In the genomic region with DNA sequence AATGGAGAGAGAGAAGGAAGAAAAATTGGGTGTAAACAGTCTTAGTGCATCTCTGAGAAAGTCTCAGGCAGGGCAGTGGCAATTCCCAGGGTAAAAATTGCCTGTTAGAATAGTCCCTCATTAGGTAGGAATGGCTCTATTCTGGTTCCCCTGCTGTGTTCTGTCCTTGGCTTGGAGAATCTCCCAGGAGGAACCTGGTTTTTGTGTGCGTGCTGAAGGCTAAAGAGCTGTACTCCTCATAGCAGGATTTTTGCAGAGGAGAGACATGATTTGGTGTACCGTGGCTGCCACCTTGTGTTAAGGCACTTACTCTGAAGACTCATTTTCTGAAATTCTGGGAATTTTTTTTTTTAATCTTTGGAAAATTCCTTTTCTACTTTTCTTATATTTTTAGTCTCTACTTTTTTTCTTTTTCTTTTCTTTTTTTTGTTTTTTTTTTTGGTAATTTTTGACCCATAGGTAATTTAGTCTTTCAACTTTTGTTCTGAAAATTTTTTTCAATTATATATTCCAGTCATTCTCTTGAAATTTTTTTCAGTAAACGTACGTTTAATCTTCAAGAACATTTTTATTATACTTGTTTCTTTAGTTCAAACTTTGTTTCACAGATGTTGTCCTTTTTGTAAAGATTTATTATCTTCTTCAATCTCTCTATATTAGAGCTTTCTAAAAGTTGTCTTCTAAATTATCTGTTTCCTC, we compare ENCODE assay signal across 8 cellular contexts.
DNase-seq lines count a peak whose midpoint lies in the region; ATAC-seq, FAIRE-seq and TF ChIP-seq lines count a peak whose summit lies in the region.

No MANE protein-coding gene starts in this region.

- H3K4me3 Mint-ChIP-seq in neural progenitor cell: no peak overlapping the region

- H3K27ac ChIP-seq in A673 (ENCODE audit: low read depth, low read length, poor library complexity, severe bottlenecking): no peak overlapping the region
- no peak overlapping the region for H3K27ac ChIP-seq in fibroblast of lung (ENCODE audit: insufficient read depth, low read length)
- H3K27ac ChIP-seq in neural progenitor cell: peak overlapping the region; percentile 82

- H2AFZ ChIP-seq in fibroblast of lung (ENCODE audit: low read length) (no peak overlapping the region), neural progenitor cell (replicated peaks) (no peak overlapping the region)

- H3K79me2 ChIP-seq in fibroblast of lung (ENCODE audit: control insufficient read depth, insufficient read depth, low read length) (no peaks in the 10 kb centered on the region), neural progenitor cell (ENCODE audit: low read depth) (no peaks in the 10 kb centered on the region)

- H3K36me3 ChIP-seq in A673 (ENCODE audit: insufficient read depth, low read length, poor library complexity, severe bottlenecking) (no peaks in the 10 kb centered on the region), GM06990 (ENCODE audit: control insufficient read depth, insufficient read depth, low read length) (no peaks in the 10 kb centered on the region), fibroblast of lung (ENCODE audit: control insufficient read depth, insufficient read depth, low read length) (no peaks in the 10 kb centered on the region), neural progenitor cell (no peaks in the 10 kb centered on the region)

- no peak overlapping the region for H3K4me3 ChIP-seq in A673 (ENCODE audit: low read depth, low read length, poor library complexity, severe bottlenecking)
- H3K4me3 ChIP-seq in GM06990 (replicated peaks; ENCODE audit: low read depth, low read length): no peak overlapping the region
- H3K4me3 ChIP-seq in fibroblast of lung (replicated peaks in 1 of 4; ENCODE audit: control extremely low read depth in 1 of 4, insufficient read depth in 1 of 4, low read depth in 3 of 4, low read length in 4 of 4): no peak overlapping the region
- no peak overlapping the region for H3K4me3 ChIP-seq in neural progenitor cell

- H3K4me1 Mint-ChIP-seq in neural progenitor cell: peaks cover 24% of the 10 kb centered on the region

- H3K36me3 Mint-ChIP-seq in neural progenitor cell: peaks cover 20% of the 10 kb centered on the region

- intact Hi-C loops in A673 (cut with micrococcal nuclease; ENCODE audit: unreplicated experiment): loop anchor here (1.0 to 5.0 kb wide), 2 partner anchors 136 to 261 kb away; a partner anchor contains a TSS

- TF ChIP-seq CTCF in A673 (conservative IDR thresholded peaks at IDR 0.05; ENCODE audit: low read depth, low read length) (peak; percentile 79), GM06990 (IDR thresholded peaks at IDR 0.05; ENCODE audit: insufficient read depth, low read length, poor library complexity, severe bottlenecking) (peak; percentile 39), fibroblast of lung (conservative IDR thresholded peaks at IDR 0.05 in 1 of 2, IDR thresholded peaks at IDR 0.05 in 1 of 2; ENCODE audit: low read depth in 1 of 2, low read length in 2 of 2) (peak; percentile 59 to 61), neural progenitor cell (IDR thresholded peaks at IDR 0.05) (peak; percentile 83)

- BruUV-seq in A673 (replicated peaks; lab: Mats Ljungman, UMichigan): no TSS peak

- H3K27ac Mint-ChIP-seq in neural progenitor cell: no peak overlapping the region

- no peaks in the 10 kb centered on the region for H4K20me1 ChIP-seq in fibroblast of lung (ENCODE audit: control insufficient read depth, extremely low read depth, insufficient read depth, low read length)
- no peaks in the 10 kb centered on the region for H4K20me1 ChIP-seq in neural progenitor cell (ENCODE audit: low read depth)

- no peak overlapping the region for H3K4me2 ChIP-seq in fibroblast of lung (ENCODE audit: extremely low read depth, insufficient read depth, low read length)
- H3K4me2 ChIP-seq in neural progenitor cell: peak overlapping the region; percentile 64

- H3K9me3 Mint-ChIP-seq in neural progenitor cell: peaks cover 22% of the 10 kb centered on the region

- DNase-seq in A673 (ENCODE audit: low spot score): peak; percentile 81
- DNase-seq in GM06990 (ENCODE audit: extremely low read depth, insufficient read length): no peak
- DNase-seq in NCI-H128 (lab: John Stamatoyannopoulos, UW; ENCODE audit: unreplicated experiment): peak; percentile 48
- peak; percentile 68 to 80 for DNase-seq in fibroblast of lung (ENCODE audit: low read depth in 2 of 2)
- DNase-seq in neural progenitor cell (ENCODE audit: low spot score): peak; percentile 89

- H3K9ac ChIP-seq in fibroblast of lung (ENCODE audit: insufficient read depth, low read length) (no peak overlapping the region), neural progenitor cell (no peak overlapping the region)

- FAIRE-seq in TTC549 (lab: Jason Lieb, UNC): peak; percentile 96

- H3K4me1 ChIP-seq in A673 (ENCODE audit: insufficient read depth, low read length, poor library complexity, severe bottlenecking) (no peaks in the 10 kb centered on the region), fibroblast of lung (ENCODE audit: control insufficient read depth, extremely low read depth, insufficient read depth, low read length) (no peaks in the 10 kb centered on the region), neural progenitor cell (peaks cover 40% of the 10 kb centered on the region)

- H3F3A ChIP-seq in neural progenitor cell (ENCODE audit: low read depth): peaks cover 40% of the 10 kb centered on the region

- H3K9me3 ChIP-seq in A673 (ENCODE audit: low read depth, low read length, poor library complexity, severe bottlenecking): no peaks in the 10 kb centered on the region
- H3K9me3 ChIP-seq in fibroblast of lung (ENCODE audit: control insufficient read depth, insufficient read depth, low read depth, low read length): no peaks in the 10 kb centered on the region
- H3K9me3 ChIP-seq in neural progenitor cell (ENCODE audit: low read depth): peaks cover 7% of the 10 kb centered on the region

- CTCF ChIA-PET in A673 (lab: Charles Lee): interaction anchor here (0.9 to 1.1 kb wide), 2 partner anchors 21 to 334 kb away, joined by 5 to 6 read pairs; no protein-coding TSS in a partner anchor

- POLR2A ChIA-PET in A673 (lab: Charles Lee; ENCODE audit: low non-redundant PET): no interaction called here

- ATAC-seq in HG03280 (IDR thresholded peaks at IDR 0.05; ENCODE audit: unreplicated experiment) (no peak), HG02938 (IDR thresholded peaks at IDR 0.05; ENCODE audit: unreplicated experiment) (no peak)

- peaks cover 2% of the 10 kb centered on the region for H3K27me3 Mint-ChIP-seq in neural progenitor cell (ENCODE audit: insufficient read depth, low read depth)

- H3K27me3 ChIP-seq in A673 (replicated peaks; ENCODE audit: insufficient read depth, low read depth, low read length, poor library complexity): no peaks in the 10 kb centered on the region
- H3K27me3 ChIP-seq in GM06990 (replicated peaks; ENCODE audit: control insufficient read depth, insufficient read depth, low read length): no peaks in the 10 kb centered on the region
- no peaks in the 10 kb centered on the region for H3K27me3 ChIP-seq in fibroblast of lung (ENCODE audit: control insufficient read depth, insufficient read depth, low read length)
- H3K27me3 ChIP-seq in neural progenitor cell: no peaks in the 10 kb centered on the region
